10 cellular contexts compared by ENCODE assay signal in genomic region chr16:5928476-5929055, GRCh38.
"Had no signal": no experiment of that assay in that cellular context is flagged by ENCODE, and none has a peak within 500 bp of the region (broad histone marks: within the 10 kb centered on the region; RNA-seq: fewer than 3 reads in every experiment).

No MANE protein-coding gene starts in this region.

- DNase-seq: activated CD4-positive, alpha-beta memory T cell treated with anti-CD3 and anti-CD28 coated beads, Interleukin-2, amount 10 ng/mL, durations not matched to agents 7 days and 5 days; activated CD4-positive, alpha-beta T cell treated with anti-CD3 and anti-CD28 coated beads for 4 hours; activated effector memory CD4-positive, alpha-beta T cell treated with anti-CD3 and anti-CD28 coated beads, Interleukin-2, amount 50 U/mL, for 16 hours; activated T-cell treated with anti-CD3 and anti-CD28 coated beads, Interleukin-2, amount 50 U/mL, for 4 hours; adrenal gland; dorsolateral prefrontal cortex; left cardiac atrium; lower lobe of right lung; pancreas; stimulated activated CD4-positive, alpha-beta T cell treated with anti-CD3 and anti-CD28 coated beads, Interleukin-1b, Interleukin-23, amount 100 ng/mL, for 48 hours had no signal
